7 cellular contexts compared by ENCODE assay signal in genomic region chr5:150960323-150960722, GRCh38. TPM values are rescaled to one million over a fixed set of nuclear protein-coding genes. Genes with fewer than 3 reads are reported as not detected.
A peak's percentile ranks its signal among the peaks of the same experiment; 100 is the strongest.
DNase-seq lines count a peak whose midpoint lies in the region; ATAC-seq, FAIRE-seq and TF ChIP-seq lines count a peak whose summit lies in the region.
"Not testable (repeated sequence)": the region's sequence is repeated elsewhere in the genome, so short reads cannot be mapped to it uniquely, and the experiment has no call there.
"Had no signal": no experiment of that assay in that cellular context is flagged by ENCODE, and none has a peak within 500 bp of the region (broad histone marks: within the 10 kb centered on the region; RNA-seq: fewer than 3 reads in every experiment).

No MANE protein-coding gene starts in this region.

- H3K4ac ChIP-seq in IMR-90 (ENCODE audit: low read depth, low read length): not testable (repeated sequence)

- H3K79me1 ChIP-seq in IMR-90 (ENCODE audit: low read depth in 1 of 2, low read length in 2 of 2): not testable (repeated sequence)

- not testable (repeated sequence) for H2BK120ac ChIP-seq in IMR-90 (ENCODE audit: low read depth, low read length)

- in situ Hi-C loops in IMR-90 (cut with MboI; ENCODE audit: low sequenced_read_pairs): not testable (repeated sequence)

- H3K9ac ChIP-seq in IMR-90 (ENCODE audit: low read depth, low read length): not testable (repeated sequence)

- not testable (repeated sequence) for TF ChIP-seq CTCF in IMR-90 (conservative IDR thresholded peaks at IDR 0.05; ENCODE audit: low read depth, low read length); pancreas (IDR thresholded peaks at IDR 0.05)

- intact Hi-C loops in IMR-90 (cut with micrococcal nuclease); pancreas (cut with DNase I): not testable (repeated sequence)

- BruUV-seq in IMR-90 (replicated peaks; lab: Mats Ljungman, UMichigan): not testable (repeated sequence)

- TF ChIP-seq RAD21 in IMR-90 (IDR thresholded peaks at IDR 0.05; ENCODE audit: low read length): not testable (repeated sequence)

- H3K27ac ChIP-seq in IMR-90 (ENCODE audit: insufficient read depth, low read length); pancreas: not testable (repeated sequence)

- H2BK15ac ChIP-seq in IMR-90 (ENCODE audit: low read depth, low read length): not testable (repeated sequence)

- H2AK9ac ChIP-seq in IMR-90 (replicated peaks; ENCODE audit: low read depth, low read length, poor library complexity): not testable (repeated sequence)

- H3K36me3 ChIP-seq in IMR-90 (ENCODE audit: control insufficient read depth, insufficient read depth, low read length); pancreas: not testable (repeated sequence)

- H3K4me3 ChIP-seq in IMR-90 (ENCODE audit: insufficient read depth, low read depth, low read length); pancreas: not testable (repeated sequence)

- H3K9me1 ChIP-seq in IMR-90 (ENCODE audit: insufficient read depth, low read length): not testable (repeated sequence)

- not testable (repeated sequence) for H3K4me2 ChIP-seq in IMR-90 (ENCODE audit: low read depth, low read length)

- not testable (repeated sequence) for H3K4me1 ChIP-seq in IMR-90 (ENCODE audit: control insufficient read depth, insufficient read depth, low read length); pancreas

- FAIRE-seq in A204.1 (lab: Jason Lieb, UNC): peak; percentile 94
- peak; percentile 74 for FAIRE-seq in TTC549 (lab: Jason Lieb, UNC)
- FAIRE-seq in frontal cortex (lab: Jason Lieb, UNC): peak; percentile 97
- peak; percentile 92 for FAIRE-seq in pancreas (lab: Jason Lieb, UNC)

- TF ChIP-seq POLR2A in IMR-90 (IDR thresholded peaks at IDR 0.05; ENCODE audit: low read depth, low read length): not testable (repeated sequence)

- H3K56ac ChIP-seq in IMR-90 (ENCODE audit: extremely low read depth, insufficient read depth, low read length): not testable (repeated sequence)

- H2AFZ ChIP-seq in IMR-90 (replicated peaks; ENCODE audit: low read length, poor library complexity): not testable (repeated sequence)

- H2BK5ac ChIP-seq in IMR-90 (ENCODE audit: low read depth, low read length, poor library complexity, severe bottlenecking): not testable (repeated sequence)

- not testable (repeated sequence) for H3K23ac ChIP-seq in IMR-90 (ENCODE audit: low read depth, low read length)

- H3K27me3 ChIP-seq in IMR-90 (ENCODE audit: control insufficient read depth, insufficient read depth, low read length); pancreas: not testable (repeated sequence)

- peaks cover 10% of the 10 kb centered on the region for H3K9me3 ChIP-seq in IMR-90 (ENCODE audit: control insufficient read depth, insufficient read depth, low read length)
- not testable (repeated sequence) for H3K9me3 ChIP-seq in pancreas

- H4K20me1 ChIP-seq in IMR-90 (ENCODE audit: insufficient read depth, low read length): not testable (repeated sequence)

- CTCF ChIA-PET in IMR-90 (lab: Yijun Ruan, JAX): not testable (repeated sequence)

- DNase-seq in IMR-90; frontal cortex (ENCODE audit: low spot score in 2 of 2); pancreas: not testable (repeated sequence)
- peak; percentile 37 for DNase-seq in MV-4-11 (lab: John Stamatoyannopoulos, UW)

- H2BK20ac ChIP-seq in IMR-90 (ENCODE audit: low read depth, low read length): not testable (repeated sequence)

- POLR2A ChIA-PET in IMR-90 (lab: Charles Lee; ENCODE audit: unreplicated experiment): not testable (repeated sequence)

- dilution Hi-C loops in IMR-90 (cut with HindIII; ENCODE audit: low sequenced_read_pairs, unreplicated experiment): not testable (repeated sequence)

- not testable (repeated sequence) for ATAC-seq in IMR-90 (ENCODE audit: low read depth); pancreas

- H2AK5ac ChIP-seq in IMR-90 (ENCODE audit: low read depth, low read length): not testable (repeated sequence)

- not testable (repeated sequence) for H4K5ac ChIP-seq in IMR-90 (ENCODE audit: low read depth, low read length)

- H4K91ac ChIP-seq in IMR-90 (ENCODE audit: insufficient read depth, low read depth, low read length): not testable (repeated sequence)

- not testable (repeated sequence) for H3K18ac ChIP-seq in IMR-90 (ENCODE audit: low read depth, low read length)

- H3K14ac ChIP-seq in IMR-90 (replicated peaks; ENCODE audit: low read depth, low read length): not testable (repeated sequence)

- not testable (repeated sequence) for H4K8ac ChIP-seq in IMR-90 (ENCODE audit: low read depth in 2 of 2, low read length in 2 of 2)

TF ChIP-seq in IMR-90, 13 proteins besides CTCF, POLR2A, EP300 and RAD21:
- TF ChIP-seq MAFK (IDR thresholded peaks at IDR 0.05; ENCODE audit: low read depth, low read length): peak; percentile 76

RNA-seq across cellular contexts. Expression of gene ZNF300, which starts 55.5 kb away (rescaled TPM):
- 6.1 and 7.5 TPM in 2 replicates for total RNA-seq in IMR-90 (2012; rRNA removed)
- polyA plus RNA-seq in IMR-90 (2012; rRNA removed): 4.2 and 5.2 TPM in 2 replicates
- 0.35 and 0.83 TPM in 2 replicates for polyA plus RNA-seq in IMR-90 (2012; cell fraction: cytosol; rRNA removed)
- polyA plus RNA-seq in IMR-90 (2012; cell fraction: nucleus; rRNA removed; ENCODE audit: low replicate concordance): 1.9 and 16.6 TPM in 2 replicates
- total RNA-seq in frontal cortex: 90.9 TPM
- 1 to 10 TPM; 1.2 to 4.3 (median 2.0) TPM for total RNA-seq in pancreas
- polyA plus RNA-seq in pancreas: 1 to 10 TPM; 6.5 to 8.6 TPM
- total RNA-seq: G401 had no signal

Comparison
In these comparisons a context has a peak if more than half of its experiments do, and no peak if none do; other contexts are left out.
1. RNA of gene ZNF300, which starts 55.5 kb away (total RNA-seq): 90.9 TPM in frontal cortex (single experiment); 6.1 to 7.5 TPM in IMR-90 and 1.2 to 4.3 TPM in pancreas; every median in the first group is over 10 times any median in the second.